Comparison of ENCODE assay signal across 1 cellular context in genomic region chr2:173924285-173924684, GRCh38.
A peak's percentile ranks its signal among the peaks of the same experiment; 100 is the strongest.
TF ChIP-seq lines count a peak whose summit lies in the region.

No MANE protein-coding gene starts in this region.

TF ChIP-seq in HEK293, 187 proteins besides CTCF, POLR2A, EP300 and RAD21 (continued from another document):
- TF ChIP-seq HIC1 (tag by site-specific recombination; IDR thresholded peaks at IDR 0.05) (peak; percentile 55; the same call in 1 of the 2 replicates), ZBTB8A (tag by site-specific recombination; IDR thresholded peaks at IDR 0.05) (no peak), ZNF843 (tag by site-specific recombination; IDR thresholded peaks at IDR 0.05) (0 out of 2 replicates have a peak, but pooled peaks have one; percentile 40), ZNF561 (tag by site-specific recombination; IDR thresholded peaks at IDR 0.05; ENCODE audit: borderline replicate concordance) (no peak), SP3 (tag by site-specific recombination; IDR thresholded peaks at IDR 0.05) (no peak), KLF1 (tag by site-specific recombination; IDR thresholded peaks at IDR 0.05) (no peak), ZFHX2 (tag by site-specific recombination; conservative IDR thresholded peaks at IDR 0.05) (no peak), KLF16 (tag by site-specific recombination; IDR thresholded peaks at IDR 0.05) (no peak), ZNF692 (tag by site-specific recombination; IDR thresholded peaks at IDR 0.05) (no peak), PRDM6 (tag by site-specific recombination; IDR thresholded peaks at IDR 0.05) (peak; percentile 84), ZBTB26 (tag by site-specific recombination; optimal IDR thresholded peaks at IDR 0.05) (no peak), OSR2 (tag by site-specific recombination; IDR thresholded peaks at IDR 0.05) (peak; percentile 72), ZNF354C (tag by site-specific recombination; IDR thresholded peaks at IDR 0.05; ENCODE audit: borderline replicate concordance, low read depth) (no peak), ZSCAN18 (tag by site-specific recombination; IDR thresholded peaks at IDR 0.05) (no peak), SP7 (tag by site-specific recombination; IDR thresholded peaks at IDR 0.05) (peak; percentile 47; the same call in 1 of the 2 replicates), ZBTB21 (tag by site-specific recombination; IDR thresholded peaks at IDR 0.05) (no peak), ZNF10 (tag by site-specific recombination; IDR thresholded peaks at IDR 0.05) (peak; percentile 21; the same call in 1 of the 2 replicates), BCL11A (tag by site-specific recombination; IDR thresholded peaks at IDR 0.05; ENCODE audit: low read depth) (no peak), ZNF596 (tag by site-specific recombination; IDR thresholded peaks at IDR 0.05) (no peak)
TF ChIP-seq in HEK293: peak in this region for 8.
